In the genomic region with DNA sequence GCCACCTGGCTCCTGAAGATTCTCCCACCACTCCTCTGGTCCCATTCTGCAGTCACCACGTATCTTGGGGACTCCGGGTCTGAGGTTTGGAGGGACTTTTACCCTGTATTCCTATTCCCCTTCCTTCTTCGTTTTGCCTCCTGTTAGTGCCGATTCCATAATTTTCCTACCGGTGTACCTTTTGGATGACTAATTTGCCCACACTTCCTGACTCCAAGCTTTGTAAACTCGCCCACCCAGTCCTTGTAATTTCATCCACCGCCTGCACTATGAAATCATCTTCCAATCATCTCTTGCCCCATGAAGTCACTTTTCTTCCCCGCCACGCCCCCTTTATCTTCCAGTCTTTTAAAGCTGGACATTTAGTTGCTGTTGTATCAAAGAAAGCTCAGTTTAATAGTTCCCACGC, we compare ENCODE assay signal across 8 cellular contexts. TPM values are rescaled to one million over a fixed set of nuclear protein-coding genes. Genes with fewer than 3 reads are reported as not detected.
DNase-seq lines count a peak whose midpoint lies in the region; ATAC-seq and TF ChIP-seq lines count a peak whose summit lies in the region.

No MANE protein-coding gene starts in this region.

- no peaks in the 10 kb centered on the region for H3K27me3 ChIP-seq in cardiac muscle cell

- H3K4me3 ChIP-seq in cardiac muscle cell (peak overlapping the region; percentile 75), retinal pigment epithelial cell (ENCODE audit: low read length) (peak overlapping the region; percentile 97)

- peaks cover 19% of the 10 kb centered on the region for H3K36me3 Mint-ChIP-seq in activated naive CD4-positive, alpha-beta T cell treated with anti-CD3 and anti-CD28 coated beads for 36 hours (ENCODE audit: low read depth)
- H3K36me3 Mint-ChIP-seq in glutamatergic neuron (ENCODE audit: unreplicated experiment), result peaks cover 7% of the 10 kb centered on the region

- intact Hi-C loops in cardiac septum (cut with DNase I), result no loop called here
- intact Hi-C loops in activated naive CD4-positive, alpha-beta T cell treated with anti-CD3 and anti-CD28 coated beads for 36 hours (cut with micrococcal nuclease), result loop anchor here (10.0 kb wide), 1 partner anchor 1445 kb away; a partner anchor contains a TSS

- peak overlapping the region; percentile 87 for H3K4me3 Mint-ChIP-seq in activated naive CD4-positive, alpha-beta T cell treated with anti-CD3 and anti-CD28 coated beads for 36 hours
- H3K4me3 Mint-ChIP-seq in glutamatergic neuron (ENCODE audit: unreplicated experiment), result peak overlapping the region; percentile 100

- H3K36me3 ChIP-seq in cardiac muscle cell, result peaks cover 4% of the 10 kb centered on the region

- H3K27ac ChIP-seq in cardiac muscle cell, result peak overlapping the region; percentile 96

- TF ChIP-seq CTCF in cardiac muscle cell (IDR thresholded peaks at IDR 0.05; ENCODE audit: low read depth, low read length) (no peak), glutamatergic neuron (IDR thresholded peaks at IDR 0.05; ENCODE audit: partially characterized antibody, unreplicated experiment) (no peak), retinal pigment epithelial cell (conservative IDR thresholded peaks at IDR 0.05; ENCODE audit: low read depth, low read length) (no peak)

- peak; percentile 8 for ATAC-seq in HG02759 (IDR thresholded peaks at IDR 0.05; ENCODE audit: unreplicated experiment)

- peak overlapping the region; percentile 85 for H3K27ac Mint-ChIP-seq in activated naive CD4-positive, alpha-beta T cell treated with anti-CD3 and anti-CD28 coated beads for 36 hours
- H3K27ac Mint-ChIP-seq in glutamatergic neuron (ENCODE audit: unreplicated experiment), result peak overlapping the region; percentile 94

- CTCF ChIA-PET in activated naive CD4-positive, alpha-beta T cell treated with anti-CD3 and anti-CD28 coated beads for 36 hours (lab: Charles Lee), result interaction anchor here (1.1 kb wide), 1 partner anchor 68 kb away, joined by 3 read pairs; a partner anchor contains a TSS

- peaks cover 6% of the 10 kb centered on the region for H3K4me1 ChIP-seq in cardiac muscle cell (ENCODE audit: low read depth)

- H3K9me3 Mint-ChIP-seq in activated naive CD4-positive, alpha-beta T cell treated with anti-CD3 and anti-CD28 coated beads for 36 hours, result no peaks in the 10 kb centered on the region
- H3K9me3 Mint-ChIP-seq in glutamatergic neuron (ENCODE audit: unreplicated experiment), result peaks cover 5% of the 10 kb centered on the region

- H3K27me3 Mint-ChIP-seq in activated naive CD4-positive, alpha-beta T cell treated with anti-CD3 and anti-CD28 coated beads for 36 hours (ENCODE audit: low read depth), result no peaks in the 10 kb centered on the region
- H3K27me3 Mint-ChIP-seq in glutamatergic neuron (ENCODE audit: unreplicated experiment), result peaks cover 2% of the 10 kb centered on the region

- DNase-seq in cardiac muscle cell (ENCODE audit: low read depth in 1 of 2, low spot score in 1 of 2) (peak; percentile 43 to 70), cardiac septum (ENCODE audit: low spot score) (no peak), NCI-H2227 (lab: John Stamatoyannopoulos, UW; ENCODE audit: unreplicated experiment) (peak; percentile 29), glutamatergic neuron (no peak), retinal pigment epithelial cell (ENCODE audit: low read depth) (no peak), C1 segment of cervical spinal cord (lab: John Stamatoyannopoulos, UW) (no peak)
- peak; percentile 56 for DNase-seq in activated naive CD4-positive, alpha-beta T cell treated with anti-CD3 and anti-CD28 coated beads for 36 hours

- peaks cover 47% of the 10 kb centered on the region for H3K4me1 Mint-ChIP-seq in activated naive CD4-positive, alpha-beta T cell treated with anti-CD3 and anti-CD28 coated beads for 36 hours (ENCODE audit: low read depth)
- peaks cover 10% of the 10 kb centered on the region for H3K4me1 Mint-ChIP-seq in glutamatergic neuron (ENCODE audit: low read depth, unreplicated experiment)

- no peaks in the 10 kb centered on the region for H3K9me3 ChIP-seq in cardiac muscle cell (ENCODE audit: low read depth)

RNA-seq across cellular contexts. Expression of a gene that starts 0.6 kb away (rescaled TPM):
- total RNA-seq in cardiac muscle cell (17.8 and 30.6 TPM in 2 replicates), cardiac septum (22.9 TPM), glutamatergic neuron (ENCODE audit: unreplicated experiment) (25.5 TPM)
- polyA plus RNA-seq in cardiac muscle cell, result 72.4 and 81.1 TPM in 2 replicates
- total RNA-seq in activated naive CD4-positive, alpha-beta T cell treated with anti-CD3 and anti-CD28 coated beads for 36 hours, result 10 to 100 TPM; 37.3 to 37.6 TPM

RNA-seq across cellular contexts. Expression of a gene that starts 12.5 kb away (rescaled TPM):
- total RNA-seq in cardiac muscle cell (62.3 and 125 TPM in 2 replicates), cardiac septum (127 TPM), glutamatergic neuron (ENCODE audit: unreplicated experiment) (109 TPM)
- 331 and 396 TPM in 2 replicates for polyA plus RNA-seq in cardiac muscle cell
- total RNA-seq in activated naive CD4-positive, alpha-beta T cell treated with anti-CD3 and anti-CD28 coated beads for 36 hours, result 100 to 1,000 TPM in 1 of 2 experiments, 10 to 100 TPM in 1; 95.4 to 105 TPM

Comparison
In these comparisons a context has a peak if more than half of its experiments do, and no peak if none do; other contexts are left out.
1. DNase-seq: peak in cardiac muscle cell (2 of 2), NCI-H2227 (single experiment) and activated naive CD4-positive, alpha-beta T cell treated with anti-CD3 and anti-CD28 coated beads for 36 hours (single experiment); none in cardiac septum (single experiment), glutamatergic neuron (single experiment), retinal pigment epithelial cell (single experiment) and C1 segment of cervical spinal cord (0 of 14).